Comparison of ENCODE assay signal across 1 cellular context in the genomic region with DNA sequence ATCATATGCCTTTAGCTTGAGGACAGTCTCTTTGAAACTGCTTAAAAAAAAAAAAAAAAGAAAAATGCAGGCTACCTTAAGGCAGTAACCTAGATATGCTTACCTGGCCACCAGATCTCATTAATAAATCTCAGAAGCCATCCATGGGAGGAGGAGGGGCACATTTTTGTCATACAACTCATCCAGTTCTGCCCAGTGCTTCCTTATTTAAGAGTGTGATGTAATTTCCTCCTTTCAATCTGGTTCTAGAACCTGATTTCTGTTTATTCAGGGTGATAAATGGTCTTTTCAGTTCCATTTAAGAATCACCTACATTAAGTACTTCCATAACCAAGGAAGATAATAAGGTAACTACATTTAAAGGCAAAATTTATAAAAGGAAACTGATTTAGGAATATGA.
A peak's percentile ranks its signal among the peaks of the same experiment; 100 is the strongest.
TF ChIP-seq lines count a peak whose summit lies in the region.

No MANE protein-coding gene starts in this region.

TF ChIP-seq in HEK293, 187 proteins besides CTCF, POLR2A, EP300 and RAD21 (continued from another document):
- TF ChIP-seq, protein P1, sequence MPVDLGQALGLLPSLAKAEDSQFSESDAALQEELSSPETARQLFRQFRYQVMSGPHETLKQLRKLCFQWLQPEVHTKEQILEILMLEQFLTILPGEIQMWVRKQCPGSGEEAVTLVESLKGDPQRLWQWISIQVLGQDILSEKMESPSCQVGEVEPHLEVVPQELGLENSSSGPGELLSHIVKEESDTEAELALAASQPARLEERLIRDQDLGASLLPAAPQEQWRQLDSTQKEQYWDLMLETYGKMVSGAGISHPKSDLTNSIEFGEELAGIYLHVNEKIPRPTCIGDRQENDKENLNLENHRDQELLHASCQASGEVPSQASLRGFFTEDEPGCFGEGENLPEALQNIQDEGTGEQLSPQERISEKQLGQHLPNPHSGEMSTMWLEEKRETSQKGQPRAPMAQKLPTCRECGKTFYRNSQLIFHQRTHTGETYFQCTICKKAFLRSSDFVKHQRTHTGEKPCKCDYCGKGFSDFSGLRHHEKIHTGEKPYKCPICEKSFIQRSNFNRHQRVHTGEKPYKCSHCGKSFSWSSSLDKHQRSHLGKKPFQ (tag by site-specific recombination; IDR thresholded peaks at IDR 0.05): no peak
- TF ChIP-seq, protein P2, sequence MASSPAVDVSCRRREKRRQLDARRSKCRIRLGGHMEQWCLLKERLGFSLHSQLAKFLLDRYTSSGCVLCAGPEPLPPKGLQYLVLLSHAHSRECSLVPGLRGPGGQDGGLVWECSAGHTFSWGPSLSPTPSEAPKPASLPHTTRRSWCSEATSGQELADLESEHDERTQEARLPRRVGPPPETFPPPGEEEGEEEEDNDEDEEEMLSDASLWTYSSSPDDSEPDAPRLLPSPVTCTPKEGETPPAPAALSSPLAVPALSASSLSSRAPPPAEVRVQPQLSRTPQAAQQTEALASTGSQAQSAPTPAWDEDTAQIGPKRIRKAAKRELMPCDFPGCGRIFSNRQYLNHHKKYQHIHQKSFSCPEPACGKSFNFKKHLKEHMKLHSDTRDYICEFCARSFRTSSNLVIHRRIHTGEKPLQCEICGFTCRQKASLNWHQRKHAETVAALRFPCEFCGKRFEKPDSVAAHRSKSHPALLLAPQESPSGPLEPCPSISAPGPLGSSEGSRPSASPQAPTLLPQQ (tag by site-specific recombination; IDR thresholded peaks at IDR 0.05): peak; percentile 63; the same call in 1 of the 2 replicates
- peak; percentile 46; the same call in 1 of the 2 replicates for TF ChIP-seq KLF8 (tag by site-specific recombination; IDR thresholded peaks at IDR 0.05)
- peak; percentile 37; the same call in 1 of the 2 replicates for TF ChIP-seq ZNF366 (tag by site-specific recombination; conservative IDR thresholded peaks at IDR 0.05)
- TF ChIP-seq, protein P3, sequence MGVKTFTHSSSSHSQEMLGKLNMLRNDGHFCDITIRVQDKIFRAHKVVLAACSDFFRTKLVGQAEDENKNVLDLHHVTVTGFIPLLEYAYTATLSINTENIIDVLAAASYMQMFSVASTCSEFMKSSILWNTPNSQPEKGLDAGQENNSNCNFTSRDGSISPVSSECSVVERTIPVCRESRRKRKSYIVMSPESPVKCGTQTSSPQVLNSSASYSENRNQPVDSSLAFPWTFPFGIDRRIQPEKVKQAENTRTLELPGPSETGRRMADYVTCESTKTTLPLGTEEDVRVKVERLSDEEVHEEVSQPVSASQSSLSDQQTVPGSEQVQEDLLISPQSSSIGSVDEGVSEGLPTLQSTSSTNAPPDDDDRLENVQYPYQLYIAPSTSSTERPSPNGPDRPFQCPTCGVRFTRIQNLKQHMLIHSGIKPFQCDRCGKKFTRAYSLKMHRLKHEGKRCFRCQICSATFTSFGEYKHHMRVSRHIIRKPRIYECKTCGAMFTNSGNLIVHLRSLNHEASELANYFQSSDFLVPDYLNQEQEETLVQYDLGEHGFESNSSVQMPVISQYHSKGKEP (tag by site-specific recombination; IDR thresholded peaks at IDR 0.05): no peak
- no peak for TF ChIP-seq ZNF155 (tag by site-specific recombination; IDR thresholded peaks at IDR 0.05)
- no peak for TF ChIP-seq ZNF529 (tag by site-specific recombination; IDR thresholded peaks at IDR 0.05; ENCODE audit: insufficient replicate concordance)
- peak; percentile 28; the same call in 1 of the 2 replicates for TF ChIP-seq KLF9 (tag by site-specific recombination; IDR thresholded peaks at IDR 0.05; ENCODE audit: low read depth)
- peak; percentile 65; the same call in 1 of the 2 replicates for TF ChIP-seq OSR2 (tag by site-specific recombination; IDR thresholded peaks at IDR 0.05)
- TF ChIP-seq, protein P4, sequence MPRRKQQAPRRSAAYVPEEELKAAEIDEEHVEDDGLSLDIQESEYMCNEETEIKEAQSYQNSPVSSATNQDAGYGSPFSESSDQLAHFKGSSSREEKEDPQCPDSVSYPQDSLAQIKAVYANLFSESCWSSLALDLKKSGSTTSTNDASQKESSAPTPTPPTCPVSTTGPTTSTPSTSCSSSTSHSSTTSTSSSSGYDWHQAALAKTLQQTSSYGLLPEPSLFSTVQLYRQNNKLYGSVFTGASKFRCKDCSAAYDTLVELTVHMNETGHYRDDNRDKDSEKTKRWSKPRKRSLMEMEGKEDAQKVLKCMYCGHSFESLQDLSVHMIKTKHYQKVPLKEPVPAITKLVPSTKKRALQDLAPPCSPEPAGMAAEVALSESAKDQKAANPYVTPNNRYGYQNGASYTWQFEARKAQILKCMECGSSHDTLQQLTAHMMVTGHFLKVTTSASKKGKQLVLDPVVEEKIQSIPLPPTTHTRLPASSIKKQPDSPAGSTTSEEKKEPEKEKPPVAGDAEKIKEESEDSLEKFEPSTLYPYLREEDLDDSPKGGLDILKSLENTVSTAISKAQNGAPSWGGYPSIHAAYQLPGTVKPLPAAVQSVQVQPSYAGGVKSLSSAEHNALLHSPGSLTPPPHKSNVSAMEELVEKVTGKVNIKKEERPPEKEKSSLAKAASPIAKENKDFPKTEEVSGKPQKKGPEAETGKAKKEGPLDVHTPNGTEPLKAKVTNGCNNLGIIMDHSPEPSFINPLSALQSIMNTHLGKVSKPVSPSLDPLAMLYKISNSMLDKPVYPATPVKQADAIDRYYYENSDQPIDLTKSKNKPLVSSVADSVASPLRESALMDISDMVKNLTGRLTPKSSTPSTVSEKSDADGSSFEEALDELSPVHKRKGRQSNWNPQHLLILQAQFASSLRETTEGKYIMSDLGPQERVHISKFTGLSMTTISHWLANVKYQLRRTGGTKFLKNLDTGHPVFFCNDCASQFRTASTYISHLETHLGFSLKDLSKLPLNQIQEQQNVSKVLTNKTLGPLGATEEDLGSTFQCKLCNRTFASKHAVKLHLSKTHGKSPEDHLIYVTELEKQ (tag by site-specific recombination; IDR thresholded peaks at IDR 0.05; ENCODE audit: borderline replicate concordance): peak; percentile 34; the same call in 1 of the 2 replicates
- no peak for TF ChIP-seq ZNF654 (tag by site-specific recombination; IDR thresholded peaks at IDR 0.05; ENCODE audit: low read depth)
- TF ChIP-seq ZNF302 (tag by site-specific recombination; IDR thresholded peaks at IDR 0.05; ENCODE audit: low read depth): no peak
- TF ChIP-seq ZNF335 (tag by site-specific recombination; conservative IDR thresholded peaks at IDR 0.05): no peak
- TF ChIP-seq GFI1B (tag by site-specific recombination; IDR thresholded peaks at IDR 0.05): peak; percentile 84
- TF ChIP-seq, protein P5, sequence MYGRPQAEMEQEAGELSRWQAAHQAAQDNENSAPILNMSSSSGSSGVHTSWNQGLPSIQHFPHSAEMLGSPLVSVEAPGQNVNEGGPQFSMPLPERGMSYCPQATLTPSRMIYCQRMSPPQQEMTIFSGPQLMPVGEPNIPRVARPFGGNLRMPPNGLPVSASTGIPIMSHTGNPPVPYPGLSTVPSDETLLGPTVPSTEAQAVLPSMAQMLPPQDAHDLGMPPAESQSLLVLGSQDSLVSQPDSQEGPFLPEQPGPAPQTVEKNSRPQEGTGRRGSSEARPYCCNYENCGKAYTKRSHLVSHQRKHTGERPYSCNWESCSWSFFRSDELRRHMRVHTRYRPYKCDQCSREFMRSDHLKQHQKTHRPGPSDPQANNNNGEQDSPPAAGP (tag by site-specific recombination; IDR thresholded peaks at IDR 0.05): 0 out of 2 replicates have a peak, but pooled peaks have one; percentile 32
- no peak for TF ChIP-seq GLIS2 (tag by site-specific recombination; IDR thresholded peaks at IDR 0.05)
- peak; percentile 82 for TF ChIP-seq ZNF629 (tag by site-specific recombination; IDR thresholded peaks at IDR 0.05)
- TF ChIP-seq YY1 (tag by site-specific recombination; IDR thresholded peaks at IDR 0.05): no peak
- no peak for TF ChIP-seq ZNF175 (tag by site-specific recombination; IDR thresholded peaks at IDR 0.05)
- no peak for TF ChIP-seq HOXC10 (CRISPR knock-in tag; IDR thresholded peaks at IDR 0.05)
- TF ChIP-seq ZNF23 (tag by site-specific recombination; IDR thresholded peaks at IDR 0.05; ENCODE audit: borderline replicate concordance): no peak
- TF ChIP-seq, protein P6, sequence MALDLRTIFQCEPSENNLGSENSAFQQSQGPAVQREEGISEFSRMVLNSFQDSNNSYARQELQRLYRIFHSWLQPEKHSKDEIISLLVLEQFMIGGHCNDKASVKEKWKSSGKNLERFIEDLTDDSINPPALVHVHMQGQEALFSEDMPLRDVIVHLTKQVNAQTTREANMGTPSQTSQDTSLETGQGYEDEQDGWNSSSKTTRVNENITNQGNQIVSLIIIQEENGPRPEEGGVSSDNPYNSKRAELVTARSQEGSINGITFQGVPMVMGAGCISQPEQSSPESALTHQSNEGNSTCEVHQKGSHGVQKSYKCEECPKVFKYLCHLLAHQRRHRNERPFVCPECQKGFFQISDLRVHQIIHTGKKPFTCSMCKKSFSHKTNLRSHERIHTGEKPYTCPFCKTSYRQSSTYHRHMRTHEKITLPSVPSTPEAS (tag by site-specific recombination; IDR thresholded peaks at IDR 0.05): no peak
- TF ChIP-seq ZNF48 (tag by site-specific recombination; IDR thresholded peaks at IDR 0.05): no peak
- peak; percentile 79 for TF ChIP-seq ZEB2 (tag by site-specific recombination; IDR thresholded peaks at IDR 0.05)
- TF ChIP-seq ZXDB (tag by site-specific recombination; IDR thresholded peaks at IDR 0.05): peak; percentile 71
- TF ChIP-seq ZFP69B (tag by site-specific recombination; IDR thresholded peaks at IDR 0.05): no peak
